In the genomic region with DNA sequence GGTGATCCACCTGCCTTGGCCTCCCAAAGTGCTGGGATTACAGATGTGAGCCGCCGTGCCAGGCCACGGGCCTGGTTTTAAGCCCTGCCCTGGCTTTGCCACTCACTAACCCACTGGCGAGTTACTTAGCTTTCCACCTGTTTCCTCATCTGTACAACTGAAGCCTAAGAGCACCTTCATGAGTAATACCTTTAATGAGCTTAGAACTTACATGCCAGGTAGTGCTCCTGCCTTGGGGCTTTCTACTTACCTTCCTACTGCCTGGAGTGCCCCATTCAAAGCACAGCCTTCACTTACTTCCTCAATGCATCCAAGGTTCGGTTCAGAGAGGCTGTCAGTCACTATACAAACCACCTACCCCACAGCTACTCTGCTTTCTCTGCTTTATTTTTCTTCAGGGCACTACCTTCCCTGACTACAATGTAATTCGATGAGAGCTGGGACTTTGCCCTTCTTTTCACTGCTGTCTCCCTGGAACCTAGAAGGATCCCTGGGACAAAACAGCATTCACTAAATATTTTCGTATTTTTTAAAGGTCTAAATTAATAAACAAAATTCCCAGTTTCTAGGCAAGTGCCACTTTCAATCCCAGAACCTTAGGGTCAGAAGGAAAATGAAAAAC, we compare ENCODE assay signal across 14 cellular contexts.
"Had no signal": no experiment of that assay in that cellular context is flagged by ENCODE, and none has a peak within 500 bp of the region (broad histone marks: within the 10 kb centered on the region; RNA-seq: fewer than 3 reads in every experiment).

No MANE protein-coding gene starts in this region.

- H3K4me1 Mint-ChIP-seq: endodermal cell, nephron progenitor cell had no signal

- H3K4me1 ChIP-seq: left ventricle myocardium inferior had no signal

- ATAC-seq: stimulated activated naive CD8-positive, alpha-beta T cell treated with anti-CD3 and anti-CD28 coated beads, Interleukin-15, Interleukin-2, amounts not matched to agents 100 U/mL and 50 U/mL, for 24 hours had no signal

- H3K27ac Mint-ChIP-seq: activated CD4-positive, alpha-beta memory T cell treated with anti-CD3 and anti-CD28 coated beads for 36 hours; activated naive CD8-positive, alpha-beta T cell treated with anti-CD3 and anti-CD28 coated beads, Interleukin-2, amount 10 ng/mL, durations not matched to agents 7 days and 5 days; dendritic cell treated with granulocyte-macrophage colony-stimulating factor and Interleukin-4, amounts not matched to agents 40 ng/mL and 50 ng/mL, for 4 days; endodermal cell; nephron progenitor cell had no signal

- FAIRE-seq: urothelium cell line had no signal

- H3K4me3 Mint-ChIP-seq: activated CD4-positive, alpha-beta memory T cell treated with anti-CD3 and anti-CD28 coated beads for 36 hours; activated naive CD8-positive, alpha-beta T cell treated with anti-CD3 and anti-CD28 coated beads, Interleukin-2, amount 10 ng/mL, durations not matched to agents 7 days and 5 days; dendritic cell treated with granulocyte-macrophage colony-stimulating factor and Interleukin-4, amounts not matched to agents 40 ng/mL and 50 ng/mL, for 4 days; endodermal cell; nephron progenitor cell had no signal

- H3K27me3 Mint-ChIP-seq: activated CD4-positive, alpha-beta memory T cell treated with anti-CD3 and anti-CD28 coated beads for 36 hours; activated naive CD8-positive, alpha-beta T cell treated with anti-CD3 and anti-CD28 coated beads, Interleukin-2, amount 10 ng/mL, durations not matched to agents 7 days and 5 days; dendritic cell treated with granulocyte-macrophage colony-stimulating factor and Interleukin-4, amounts not matched to agents 40 ng/mL and 50 ng/mL, for 4 days had no signal

- H3K27ac ChIP-seq: left ventricle myocardium inferior had no signal

- H3K9me3 Mint-ChIP-seq: activated CD4-positive, alpha-beta memory T cell treated with anti-CD3 and anti-CD28 coated beads for 36 hours; activated naive CD8-positive, alpha-beta T cell treated with anti-CD3 and anti-CD28 coated beads, Interleukin-2, amount 10 ng/mL, durations not matched to agents 7 days and 5 days; dendritic cell treated with granulocyte-macrophage colony-stimulating factor and Interleukin-4, amounts not matched to agents 40 ng/mL and 50 ng/mL, for 4 days; endodermal cell; nephron progenitor cell had no signal

- DNase-seq: activated CD4-positive, alpha-beta memory T cell treated with anti-CD3 and anti-CD28 coated beads for 36 hours; activated CD4-positive, CD25-positive, alpha-beta regulatory T cell treated with anti-CD3 and anti-CD28 coated beads, Interleukin-2, amount 50 U/mL, for 72 hours; activated CD8-positive, alpha-beta memory T cell treated with anti-CD3 and anti-CD28 coated beads, Interleukin-2, amount 50 U/mL, for 4 hours; activated naive CD8-positive, alpha-beta T cell treated with anti-CD3 and anti-CD28 coated beads, Interleukin-2, amount 10 ng/mL, durations not matched to agents 7 days and 5 days; anterior cingulate cortex; cerebellar nuclear complex; endodermal cell; left ventricle myocardium inferior; mesendoderm; nephron progenitor cell; stimulated activated CD4-positive, alpha-beta T cell treated with anti-CD3 and anti-CD28 coated beads, Interleukin-12 subunit alpha, Interleukin-12 subunit beta, amount 100 ng/mL, for 4 hours; stimulated activated naive CD8-positive, alpha-beta T cell treated with anti-CD3 and anti-CD28 coated beads, Interleukin-15, Interleukin-2, amounts not matched to agents 100 U/mL and 50 U/mL, for 24 hours had no signal

- H3K9me3 ChIP-seq: left ventricle myocardium inferior had no signal

- H3K4me3 ChIP-seq: left ventricle myocardium inferior had no signal
